Comparison of ENCODE assay signal across 9 cellular contexts in genomic region chr11:70567680-70568503, GRCh38.
A peak's percentile ranks its signal among the peaks of the same experiment; 100 is the strongest.
DNase-seq lines count a peak whose midpoint lies in the region; FAIRE-seq lines count a peak whose summit lies in the region.
"Had no signal": no experiment of that assay in that cellular context is flagged by ENCODE, and none has a peak within 500 bp of the region (broad histone marks: within the 10 kb centered on the region; RNA-seq: fewer than 3 reads in every experiment).

No MANE protein-coding gene starts in this region.

- no peak overlapping the region for H3K23ac ChIP-seq in mesendoderm (ENCODE audit: low read length)

- no peak overlapping the region for H3K18ac ChIP-seq in mesendoderm (ENCODE audit: low read length)

- no peak overlapping the region for H4K8ac ChIP-seq in mesendoderm (ENCODE audit: low read depth, low read length)

- peak overlapping the region; percentile 45 for H3K56ac ChIP-seq in mesendoderm (ENCODE audit: low read length)

- peak overlapping the region; percentile 14 for H2BK5ac ChIP-seq in mesendoderm (ENCODE audit: low read length)

- no peak overlapping the region for H2AK5ac ChIP-seq in mesendoderm (ENCODE audit: low read length)

- no peak for FAIRE-seq in urothelium cell line (lab: Jason Lieb, UNC)
- FAIRE-seq: A204.1 had no signal

- no peak overlapping the region for H2BK120ac ChIP-seq in mesendoderm (ENCODE audit: low read depth, low read length)

- H3K4me1 ChIP-seq in mesendoderm (ENCODE audit: control insufficient read depth, low read depth, low read length) = peaks cover 9% of the 10 kb centered on the region

- no peak overlapping the region for H3K4me3 ChIP-seq in mesendoderm (ENCODE audit: low read length)

- H3K79me1 ChIP-seq in mesendoderm (ENCODE audit: low read length) = no peaks in the 10 kb centered on the region

- H2BK15ac ChIP-seq in mesendoderm (replicated peaks; ENCODE audit: low read depth) = no peak overlapping the region

- DNase-seq in NCI-H82 (lab: John Stamatoyannopoulos, UW) = peak; percentile 62
- no peak for DNase-seq in NCI-H82 treated with DMSO at 0.1 percent for 48 hours (lab: John Stamatoyannopoulos, UW; ENCODE audit: unreplicated experiment)
- peak; percentile 50 for DNase-seq in dermis blood vessel endothelial cell
- peak; percentile 68 for DNase-seq in mesendoderm
- peak; percentile 32 for DNase-seq in urothelium cell line (ENCODE audit: low spot score)
- no peak for DNase-seq in DMS 273 treated with DMSO at 0.1 percent for 48 hours (lab: John Stamatoyannopoulos, UW)
- no peak for DNase-seq in activated CD4-positive, alpha-beta T cell treated with anti-CD3 and anti-CD28 coated beads, Interleukin-2, amount 50 U/mL, for 1 hour
- DNase-seq in central memory CD4-positive, alpha-beta T cell = no peak

- H3K36me3 ChIP-seq in mesendoderm (ENCODE audit: control insufficient read depth, insufficient read depth, low read length) = no peaks in the 10 kb centered on the region

- peak overlapping the region; percentile 1 for H3K27ac ChIP-seq in mesendoderm (ENCODE audit: low read depth, low read length)

- no peaks in the 10 kb centered on the region for H3K27me3 ChIP-seq in mesendoderm (ENCODE audit: insufficient read depth, low read length, poor library complexity)

- H3K4me2 ChIP-seq in mesendoderm (ENCODE audit: low read length) = no peak overlapping the region

- H3K4ac ChIP-seq in mesendoderm (ENCODE audit: low read depth, low read length) = no peak overlapping the region

- WGBS in mesendoderm (ENCODE audit: extremely low coverage, insufficient coverage, low lambda C conversion rate) = no CpG with 5 or more reads among the region's 26 CpGs

- H4K5ac ChIP-seq in mesendoderm (ENCODE audit: low read length) = no peak overlapping the region

- no peaks in the 10 kb centered on the region for H3K79me2 ChIP-seq in mesendoderm (ENCODE audit: control insufficient read depth, insufficient read depth, low read length)

- H3K9ac ChIP-seq in mesendoderm (ENCODE audit: low read length) = peak overlapping the region; percentile 1

Comparison
In these comparisons a context has a peak if more than half of its experiments do, and no peak if none do; other contexts are left out.
1. DNase-seq: peak in NCI-H82 (single experiment), dermis blood vessel endothelial cell (single experiment), mesendoderm (single experiment) and urothelium cell line (single experiment); none in NCI-H82 treated with DMSO at 0.1 percent for 48 hours (single experiment), DMS 273 treated with DMSO at 0.1 percent for 48 hours (single experiment), activated CD4-positive, alpha-beta T cell treated with anti-CD3 and anti-CD28 coated beads, Interleukin-2, amount 50 U/mL, for 1 hour (single experiment) and central memory CD4-positive, alpha-beta T cell (single experiment).